34 cellular contexts compared by ENCODE assay signal in genomic region chr1:209965996-209966395, GRCh38.
"Had no signal": no experiment of that assay in that cellular context is flagged by ENCODE, and none has a peak within 500 bp of the region (broad histone marks: within the 10 kb centered on the region; RNA-seq: fewer than 3 reads in every experiment).

No MANE protein-coding gene starts in this region.

- H3K36me3 ChIP-seq: MG63 had no signal

- H3K4me2 ChIP-seq: KMS-11 had no signal

- H3K9ac ChIP-seq: KMS-11 had no signal

- DNase-seq: Karpas-422, Kasumi-1, MG63, MM.1S, MV-4-11, NCI-H1048, NCI-H1092, NCI-H1092 treated with DMSO at 0.1 percent for 48 hours, NCI-H1105, NCI-H1105 treated with DMSO at 0.1 percent for 48 hours, NCI-H1417, NCI-H1417 treated with DMSO at 0.1 percent for 48 hours, NCI-H1436, NCI-H1436 treated with DMSO at 0.1 percent for 48 hours, NCI-H146, NCI-H1694, NCI-H1694 treated with DMSO at 0.1 percent for 48 hours, NCI-H187, NCI-H187 treated with DMSO at 0.1 percent for 48 hours, NCI-H1930, NCI-H2029, NCI-H2029 treated with DMSO at 0.1 percent for 48 hours, NCI-H2081, NCI-H2081 treated with DMSO at 0.1 percent for 48 hours, NCI-H2107, NCI-H2171, NCI-H2171 treated with DMSO at 0.1 percent for 48 hours, NCI-H2227 treated with DMSO at 0.1 percent for 48 hours, NCI-H226, NCI-H345, NCI-H446, NCI-H446 treated with DMSO at 0.1 percent for 48 hours, NCI-H510A had no signal

- H3K27ac ChIP-seq: KMS-11 had no signal

- H3K4me3 ChIP-seq: MG63 had no signal

- H3K9me3 ChIP-seq: MG63 had no signal
